ENCODE assay signal across 24 cellular contexts in genomic region chr10:128877141-128877540, GRCh38.
"Had no signal": no experiment of that assay in that cellular context is flagged by ENCODE, and none has a peak within 500 bp of the region (broad histone marks: within the 10 kb centered on the region; RNA-seq: fewer than 3 reads in every experiment).

No MANE protein-coding gene starts in this region.

- H3K9me3 Mint-ChIP-seq: activated CD4-positive, alpha-beta memory T cell treated with anti-CD3 and anti-CD28 coated beads, Interleukin-2, amount 10 ng/mL, durations not matched to agents 7 days and 5 days; activated CD4-positive, alpha-beta T cell treated with anti-CD3 and anti-CD28 coated beads, Interleukin-2, amount 10 ng/mL, durations not matched to agents 7 days and 5 days; activated naive CD4-positive, alpha-beta T cell treated with anti-CD3 and anti-CD28 coated beads, Interleukin-2, amount 10 ng/mL, durations not matched to agents 7 days and 5 days; activated naive CD8-positive, alpha-beta T cell treated with anti-CD3 and anti-CD28 coated beads, Interleukin-2, amount 10 ng/mL, durations not matched to agents 7 days and 5 days; activated T-cell treated with anti-CD3 and anti-CD28 coated beads, Interleukin-2, amount 50 U/mL, for 24 hours; activated T-cell treated with anti-CD3 and anti-CD28 coated beads, Interleukin-2, amount 50 U/mL, for 72 hours had no signal

- H3K4me1 Mint-ChIP-seq: activated CD4-positive, alpha-beta memory T cell treated with anti-CD3 and anti-CD28 coated beads, Interleukin-2, amount 10 ng/mL, durations not matched to agents 7 days and 5 days; activated CD4-positive, alpha-beta T cell treated with anti-CD3 and anti-CD28 coated beads, Interleukin-2, amount 10 ng/mL, durations not matched to agents 7 days and 5 days; activated naive CD4-positive, alpha-beta T cell treated with anti-CD3 and anti-CD28 coated beads, Interleukin-2, amount 10 ng/mL, durations not matched to agents 7 days and 5 days; activated naive CD8-positive, alpha-beta T cell treated with anti-CD3 and anti-CD28 coated beads, Interleukin-2, amount 10 ng/mL, durations not matched to agents 7 days and 5 days; central memory CD8-positive, alpha-beta T cell had no signal

- H3K4me3 Mint-ChIP-seq: activated CD4-positive, alpha-beta memory T cell treated with anti-CD3 and anti-CD28 coated beads, Interleukin-2, amount 10 ng/mL, durations not matched to agents 7 days and 5 days; activated CD4-positive, alpha-beta T cell treated with anti-CD3 and anti-CD28 coated beads, Interleukin-2, amount 10 ng/mL, durations not matched to agents 7 days and 5 days; activated naive CD4-positive, alpha-beta T cell treated with anti-CD3 and anti-CD28 coated beads, Interleukin-2, amount 10 ng/mL, durations not matched to agents 7 days and 5 days; activated naive CD8-positive, alpha-beta T cell treated with anti-CD3 and anti-CD28 coated beads, Interleukin-2, amount 10 ng/mL, durations not matched to agents 7 days and 5 days; activated T-cell treated with anti-CD3 and anti-CD28 coated beads, Interleukin-2, amount 50 U/mL, for 24 hours; activated T-cell treated with anti-CD3 and anti-CD28 coated beads, Interleukin-2, amount 50 U/mL, for 72 hours; brain; central memory CD8-positive, alpha-beta T cell had no signal

- H3K27ac Mint-ChIP-seq: activated CD4-positive, alpha-beta memory T cell treated with anti-CD3 and anti-CD28 coated beads, Interleukin-2, amount 10 ng/mL, durations not matched to agents 7 days and 5 days; activated CD4-positive, alpha-beta T cell treated with anti-CD3 and anti-CD28 coated beads, Interleukin-2, amount 10 ng/mL, durations not matched to agents 7 days and 5 days; activated naive CD4-positive, alpha-beta T cell treated with anti-CD3 and anti-CD28 coated beads, Interleukin-2, amount 10 ng/mL, durations not matched to agents 7 days and 5 days; activated naive CD4-positive, alpha-beta T cell treated with anti-CD3 and anti-CD28 coated beads, Interleukin-2, amount 50 U/mL, for 72 hours; activated naive CD8-positive, alpha-beta T cell treated with anti-CD3 and anti-CD28 coated beads, Interleukin-2, amount 10 ng/mL, durations not matched to agents 7 days and 5 days; activated T-cell treated with anti-CD3 and anti-CD28 coated beads, Interleukin-2, amount 50 U/mL, for 24 hours; activated T-cell treated with anti-CD3 and anti-CD28 coated beads, Interleukin-2, amount 50 U/mL, for 72 hours had no signal

- H3K36me3 ChIP-seq: ascending aorta had no signal

- H3K27ac ChIP-seq: ascending aorta had no signal

- H3K4me3 ChIP-seq: ascending aorta had no signal

- H3K27me3 ChIP-seq: ascending aorta had no signal

- H3K36me3 Mint-ChIP-seq: activated naive CD4-positive, alpha-beta T cell treated with anti-CD3 and anti-CD28 coated beads, Interleukin-2, amount 10 ng/mL, durations not matched to agents 7 days and 5 days; activated naive CD8-positive, alpha-beta T cell treated with anti-CD3 and anti-CD28 coated beads, Interleukin-2, amount 10 ng/mL, durations not matched to agents 7 days and 5 days; brain had no signal

- ATAC-seq: activated naive CD4-positive, alpha-beta T cell treated with anti-CD3 and anti-CD28 coated beads, Interleukin-2, amount 50 U/mL, for 72 hours; activated T-cell treated with anti-CD3 and anti-CD28 coated beads, Interleukin-2, amount 50 U/mL, for 72 hours; esophagus mucosa had no signal

- H3K27me3 Mint-ChIP-seq: activated CD4-positive, alpha-beta memory T cell treated with anti-CD3 and anti-CD28 coated beads, Interleukin-2, amount 10 ng/mL, durations not matched to agents 7 days and 5 days; activated CD4-positive, alpha-beta T cell treated with anti-CD3 and anti-CD28 coated beads, Interleukin-2, amount 10 ng/mL, durations not matched to agents 7 days and 5 days; activated naive CD4-positive, alpha-beta T cell treated with anti-CD3 and anti-CD28 coated beads, Interleukin-2, amount 10 ng/mL, durations not matched to agents 7 days and 5 days had no signal

- H3K4me1 ChIP-seq: ascending aorta had no signal

- H3K9me3 ChIP-seq: ascending aorta had no signal

- DNase-seq: activated CD4-positive, alpha-beta memory T cell treated with anti-CD3 and anti-CD28 coated beads, Interleukin-2, amount 10 ng/mL, durations not matched to agents 7 days and 5 days; activated CD4-positive, alpha-beta T cell treated with anti-CD3 and anti-CD28 coated beads for 1 hour; activated CD4-positive, alpha-beta T cell treated with anti-CD3 and anti-CD28 coated beads for 4 hours; activated CD4-positive, alpha-beta T cell treated with anti-CD3 and anti-CD28 coated beads, Interleukin-2, amount 10 ng/mL, durations not matched to agents 7 days and 5 days; activated CD4-positive, alpha-beta T cell treated with anti-CD3 and anti-CD28 coated beads, Interleukin-2, amount 50 U/mL, for 4 hours; activated CD8-positive, alpha-beta memory T cell treated with anti-CD3 and anti-CD28 coated beads, Interleukin-2, amount 50 U/mL, for 48 hours; activated gamma-delta T cell; activated naive CD4-positive, alpha-beta T cell; activated naive CD4-positive, alpha-beta T cell treated with anti-CD3 and anti-CD28 coated beads, Interleukin-2, amount 10 ng/mL, durations not matched to agents 7 days and 5 days; activated naive CD8-positive, alpha-beta T cell treated with anti-CD3 and anti-CD28 coated beads, Interleukin-2, amount 10 ng/mL, durations not matched to agents 7 days and 5 days; activated T-cell treated with anti-CD3 and anti-CD28 coated beads for 4 hours; activated T-cell treated with anti-CD3 and anti-CD28 coated beads, Interleukin-2, amount 50 U/mL, for 24 hours; activated T-cell treated with anti-CD3 and anti-CD28 coated beads, Interleukin-2, amount 50 U/mL, for 72 hours; cortex of kidney; dermis blood vessel endothelial cell; effector CD8-positive, alpha-beta T cell; foreskin fibroblast; glutamatergic neuron; T-helper 2 cell had no signal
